Comparison of ENCODE assay signal across 14 cellular contexts in the genomic region with DNA sequence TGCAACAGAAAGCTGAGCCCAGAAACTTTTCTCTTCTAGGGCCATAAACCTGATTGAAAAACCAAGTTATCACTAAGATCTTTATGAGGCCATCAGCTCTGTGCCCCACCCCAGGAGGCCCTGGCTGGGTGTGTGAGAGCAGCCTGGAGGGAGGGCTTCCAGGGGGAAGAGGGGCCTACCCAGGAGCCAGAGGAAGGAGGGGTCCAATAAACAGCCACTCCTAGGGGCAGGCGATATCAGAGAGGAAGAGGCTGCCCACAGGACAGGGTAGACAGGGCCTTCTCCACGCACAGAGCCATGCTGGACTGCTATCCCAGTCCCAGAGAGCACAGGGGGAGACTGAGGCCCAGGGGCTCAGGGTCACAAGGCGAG. TPM values are rescaled to one million over a fixed set of nuclear protein-coding genes. Genes with fewer than 3 reads are reported as not detected.
DNase-seq lines count a peak whose midpoint lies in the region; ATAC-seq and TF ChIP-seq lines count a peak whose summit lies in the region.
"Had no signal": no experiment of that assay in that cellular context is flagged by ENCODE, and none has a peak within 500 bp of the region (broad histone marks: within the 10 kb centered on the region; RNA-seq: fewer than 3 reads in every experiment).

No MANE protein-coding gene starts in this region.

- H3K9me3 ChIP-seq in hepatocyte (ENCODE audit: low read depth) (no peaks in the 10 kb centered on the region), gastrocnemius medialis (no peaks in the 10 kb centered on the region)

- POLR2A ChIA-PET in activated CD4-positive, alpha-beta T cell treated with anti-CD3 and anti-CD28 coated beads, Interleukin-2, amount 10 ng/mL, durations not matched to agents 7 days and 5 days (lab: Charles Lee): no interaction called here

- TF ChIP-seq CTCF in NB4 (IDR thresholded peaks at IDR 0.05; ENCODE audit: low read depth, low read length) (no peak), hepatocyte (IDR thresholded peaks at IDR 0.05; ENCODE audit: poor library complexity) (no peak), gastrocnemius medialis (IDR thresholded peaks at IDR 0.05 in 4 of 5, conservative IDR thresholded peaks at IDR 0.05 in 1 of 5) (no peak)

- intact Hi-C loops in gastrocnemius medialis (cut with DNase I; ENCODE audit: low total_unique reads): no loop called here

- no peaks in the 10 kb centered on the region for H4K20me1 ChIP-seq in hepatocyte (ENCODE audit: insufficient read depth, poor library complexity, severe bottlenecking)

- DNase-seq in EH (ENCODE audit: low read depth) (peak; percentile 46), NB4 (ENCODE audit: low read depth) (peak; percentile 73), hepatocyte (ENCODE audit: low spot score) (peak; percentile 74), gastrocnemius medialis (no peak), SHP77 (lab: John Stamatoyannopoulos, UW) (no peak)
- no peak for DNase-seq in activated CD4-positive, alpha-beta T cell treated with anti-CD3 and anti-CD28 coated beads, Interleukin-2, amount 10 ng/mL, durations not matched to agents 7 days and 5 days
- DNase-seq: cortex of kidney had no signal

- H3K79me2 ChIP-seq in hepatocyte: no peaks in the 10 kb centered on the region

- H3K36me3 Mint-ChIP-seq in activated CD4-positive, alpha-beta T cell treated with anti-CD3 and anti-CD28 coated beads, Interleukin-2, amount 10 ng/mL, durations not matched to agents 7 days and 5 days (ENCODE audit: low read depth): no peaks in the 10 kb centered on the region
- H3K36me3 Mint-ChIP-seq: natural killer cell treated with Interleukin-12 subunit alpha and Interleukin-12 subunit beta and Interleukin-15 and Interleukin-18, amount 100 ng/mL, for 72 hours had no signal

- H3K27me3 Mint-ChIP-seq in activated CD4-positive, alpha-beta T cell treated with anti-CD3 and anti-CD28 coated beads, Interleukin-2, amount 10 ng/mL, durations not matched to agents 7 days and 5 days: peaks cover 24% of the 10 kb centered on the region

- H3K4me3 Mint-ChIP-seq in activated CD4-positive, alpha-beta T cell treated with anti-CD3 and anti-CD28 coated beads, Interleukin-2, amount 10 ng/mL, durations not matched to agents 7 days and 5 days: no peak overlapping the region
- H3K4me3 Mint-ChIP-seq: natural killer cell treated with Interleukin-12 subunit alpha and Interleukin-12 subunit beta and Interleukin-15 and Interleukin-18, amount 100 ng/mL, for 72 hours; stimulated activated naive CD8-positive, alpha-beta T cell treated with anti-CD3 and anti-CD28 coated beads, Interleukin-15, Interleukin-2, amounts not matched to agents 100 ng/mL and 50 ng/mL, for 24 hours had no signal

- peaks cover 5% of the 10 kb centered on the region for H3K27me3 ChIP-seq in hepatocyte
- H3K27me3 ChIP-seq in gastrocnemius medialis: no peaks in the 10 kb centered on the region

- peaks cover 67% of the 10 kb centered on the region for H3K4me1 ChIP-seq in hepatocyte (ENCODE audit: insufficient read depth)
- peaks cover 20 to 25% of the 10 kb centered on the region in 2 donors for H3K4me1 ChIP-seq in gastrocnemius medialis

- TF ChIP-seq POLR2A in NB4 (IDR thresholded peaks at IDR 0.05; ENCODE audit: extremely low read depth, insufficient read length) (no peak), gastrocnemius medialis (IDR thresholded peaks at IDR 0.05) (no peak)

- no peak overlapping the region for H2AFZ ChIP-seq in hepatocyte

- peaks cover 1% of the 10 kb centered on the region for H3K4me1 Mint-ChIP-seq in activated CD4-positive, alpha-beta T cell treated with anti-CD3 and anti-CD28 coated beads, Interleukin-2, amount 10 ng/mL, durations not matched to agents 7 days and 5 days

- CTCF ChIA-PET in activated CD4-positive, alpha-beta T cell treated with anti-CD3 and anti-CD28 coated beads, Interleukin-2, amount 10 ng/mL, durations not matched to agents 7 days and 5 days (lab: Charles Lee): interaction anchor here (1.1 to 1.8 kb wide), 5 partner anchors 12 to 56 kb away, joined by 3 to 7 read pairs (median 3); no protein-coding TSS in a partner anchor

- ATAC-seq in gastrocnemius medialis (no peak), GM21423 (IDR thresholded peaks at IDR 0.05; ENCODE audit: unreplicated experiment) (no peak), GM19467 (IDR thresholded peaks at IDR 0.05; ENCODE audit: unreplicated experiment) (no peak)

- H3K27ac ChIP-seq in hepatocyte (peak overlapping the region; percentile 97), gastrocnemius medialis (peak overlapping the region; percentile 76 to 84 (median 82))
- H3K27ac ChIP-seq: epithelial cell of prostate, PC-9 had no signal

- no peak overlapping the region for H3K4me3 ChIP-seq in NB4 (ENCODE audit: low read depth, low read length)
- no peak overlapping the region for H3K4me3 ChIP-seq in hepatocyte
- H3K4me3 ChIP-seq in gastrocnemius medialis: no peak overlapping the region
- H3K4me3 ChIP-seq: lung had no signal

- 56% methylated on average over 3 of the region's 3 CpGs for WGBS in hepatocyte (ENCODE audit: low lambda C conversion rate, missing lambda C conversion rate)

- no peaks in the 10 kb centered on the region for H3K9me2 ChIP-seq in hepatocyte (replicated peaks; ENCODE audit: insufficient read depth)

- no peak overlapping the region for H3K27ac Mint-ChIP-seq in activated CD4-positive, alpha-beta T cell treated with anti-CD3 and anti-CD28 coated beads, Interleukin-2, amount 10 ng/mL, durations not matched to agents 7 days and 5 days
- H3K27ac Mint-ChIP-seq: natural killer cell treated with Interleukin-12 subunit alpha and Interleukin-12 subunit beta and Interleukin-15 and Interleukin-18, amount 100 ng/mL, for 72 hours had no signal

- H3K36me3 ChIP-seq in hepatocyte (replicated peaks; ENCODE audit: insufficient read depth, low read depth) (no peaks in the 10 kb centered on the region), gastrocnemius medialis (no peaks in the 10 kb centered on the region)

- H3K4me2 ChIP-seq in hepatocyte: peak overlapping the region; percentile 68

- no peaks in the 10 kb centered on the region for H3K9me3 Mint-ChIP-seq in activated CD4-positive, alpha-beta T cell treated with anti-CD3 and anti-CD28 coated beads, Interleukin-2, amount 10 ng/mL, durations not matched to agents 7 days and 5 days
- H3K9me3 Mint-ChIP-seq: natural killer cell treated with Interleukin-12 subunit alpha and Interleukin-12 subunit beta and Interleukin-15 and Interleukin-18, amount 100 ng/mL, for 72 hours; stimulated activated naive CD8-positive, alpha-beta T cell treated with anti-CD3 and anti-CD28 coated beads, Interleukin-15, Interleukin-2, amounts not matched to agents 100 ng/mL and 50 ng/mL, for 24 hours had no signal

- in situ Hi-C loops in gastrocnemius medialis (cut with MboI; ENCODE audit: low sequenced_read_pairs in 4 of 4): loop anchor here (5.0 kb wide), 3 partner anchors 50 to 60 kb away; no protein-coding TSS in a partner anchor

RNA-seq across cellular contexts. Expression of a gene that starts 4.5 kb away (rescaled TPM):
- total RNA-seq in hepatocyte: 54.6 and 58.2 TPM in 2 replicates
- polyA plus RNA-seq in hepatocyte: 43.3 and 46.9 TPM in 2 replicates
- total RNA-seq in gastrocnemius medialis: 1 to 10 TPM in 1 of 4 donors, not detected in 3; 1.5 TPM
- total RNA-seq in activated CD4-positive, alpha-beta T cell treated with anti-CD3 and anti-CD28 coated beads, Interleukin-2, amount 10 ng/mL, durations not matched to agents 7 days and 5 days: not detected
- total RNA-seq: natural killer cell treated with Interleukin-12 subunit alpha and Interleukin-12 subunit beta and Interleukin-15 and Interleukin-18, amount 100 ng/mL, for 72 hours; PC-9 had no signal

RNA-seq across cellular contexts. Expression of a gene that starts 6.5 kb away (rescaled TPM):
- total RNA-seq in hepatocyte (36.8 and 55.1 TPM in 2 replicates), gastrocnemius medialis (10 to 100 TPM; 27.9 to 58.4 (median 52.5) TPM)
- 55.2 and 62.9 TPM in 2 replicates for polyA plus RNA-seq in hepatocyte
- total RNA-seq in activated CD4-positive, alpha-beta T cell treated with anti-CD3 and anti-CD28 coated beads, Interleukin-2, amount 10 ng/mL, durations not matched to agents 7 days and 5 days: 1 to 10 TPM; 1.9 to 3.6 TPM
- total RNA-seq: PC-9 had no signal

RNA-seq across cellular contexts. Expression of a gene that starts 27.7 kb away (rescaled TPM):
- total RNA-seq in hepatocyte (0.88 and 1.1 TPM in 2 replicates), gastrocnemius medialis (under 1 TPM in 1 of 4 donors, not detected in 3; 0.07 TPM)
- 0.39 and 0.99 TPM in 2 replicates for polyA plus RNA-seq in hepatocyte
- not detected for total RNA-seq in activated CD4-positive, alpha-beta T cell treated with anti-CD3 and anti-CD28 coated beads, Interleukin-2, amount 10 ng/mL, durations not matched to agents 7 days and 5 days
- total RNA-seq: natural killer cell treated with Interleukin-12 subunit alpha and Interleukin-12 subunit beta and Interleukin-15 and Interleukin-18, amount 100 ng/mL, for 72 hours; PC-9 had no signal

Comparison
In these comparisons a context has a peak if more than half of its experiments do, and no peak if none do; other contexts are left out.
1. DNase-seq: peak in EH (single experiment), NB4 (single experiment) and hepatocyte (single experiment); none in gastrocnemius medialis (0 of 2), SHP77 (0 of 2) and activated CD4-positive, alpha-beta T cell treated with anti-CD3 and anti-CD28 coated beads, Interleukin-2, amount 10 ng/mL, durations not matched to agents 7 days and 5 days (single experiment).
2. RNA of a gene that starts 4.5 kb away (total RNA-seq): 54.6 to 58.2 TPM in hepatocyte; 1.5 TPM in gastrocnemius medialis and not detected in activated CD4-positive, alpha-beta T cell treated with anti-CD3 and anti-CD28 coated beads, Interleukin-2, amount 10 ng/mL, durations not matched to agents 7 days and 5 days; every median in the first group is over 10 times any median in the second.